9 cellular contexts compared by ENCODE assay signal in the genomic region with DNA sequence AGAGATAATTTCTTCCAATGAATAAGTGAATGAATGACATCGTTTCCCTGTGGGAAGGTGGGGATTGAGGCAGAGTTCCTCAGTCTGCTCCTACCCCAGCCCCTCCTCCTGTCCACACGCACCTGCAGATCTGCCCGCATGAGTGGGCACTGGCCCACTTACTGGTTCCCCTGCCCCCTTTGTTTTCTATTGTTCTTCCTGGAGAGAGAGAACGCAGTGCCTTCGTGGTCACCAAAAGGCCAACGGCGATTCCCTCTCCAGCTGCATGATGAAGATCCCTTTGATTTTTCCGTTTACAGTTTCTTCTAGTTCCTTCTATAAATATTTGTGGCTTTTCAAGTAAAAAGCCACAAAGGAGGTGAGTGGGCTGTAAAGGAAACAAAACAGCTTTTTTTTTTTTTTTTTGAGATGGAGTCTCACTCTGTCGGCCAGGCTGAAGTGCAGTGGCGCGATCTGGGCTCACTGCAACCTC. TPM values are rescaled to one million over a fixed set of nuclear protein-coding genes. Genes with fewer than 3 reads are reported as not detected.
DNase-seq lines count a peak whose midpoint lies in the region; ATAC-seq, FAIRE-seq and TF ChIP-seq lines count a peak whose summit lies in the region.
"Had no signal": no experiment of that assay in that cellular context is flagged by ENCODE, and none has a peak within 500 bp of the region (broad histone marks: within the 10 kb centered on the region; RNA-seq: fewer than 3 reads in every experiment).

No MANE protein-coding gene starts in this region.

- H2AFZ ChIP-seq in endothelial cell of umbilical vein (ENCODE audit: low read depth, low read length) = no peak overlapping the region

- peak; percentile 60 for FAIRE-seq in endothelial cell of umbilical vein (lab: Jason Lieb, UNC)

- H3K36me3 ChIP-seq in endothelial cell of umbilical vein (ENCODE audit: control insufficient read depth in 2 of 2, extremely low read depth in 1 of 2, insufficient read depth in 2 of 2, low read length in 2 of 2) = peaks cover 3 to 4% of the 10 kb centered on the region in 2 experiments
- peaks cover 4 to 23% (median 8%) of the 10 kb centered on the region in 4 donors for H3K36me3 ChIP-seq in stomach
- H3K36me3 ChIP-seq in A673 (ENCODE audit: insufficient read depth, low read length, poor library complexity, severe bottlenecking) = peaks cover 8% of the 10 kb centered on the region

- no peak for TF ChIP-seq EP300 in stomach (IDR thresholded peaks at IDR 0.05)

- H3K27ac ChIP-seq in endothelial cell of umbilical vein (ENCODE audit: insufficient read depth, low read depth, low read length) = no peak overlapping the region
- H3K27ac ChIP-seq in stomach = peak overlapping the region in 4 of 5 donors; percentile 1 to 40 (median 28)
- no peak overlapping the region for H3K27ac ChIP-seq in A673 (ENCODE audit: low read depth, low read length, poor library complexity, severe bottlenecking)

- TF ChIP-seq CTCF in endothelial cell of umbilical vein (IDR thresholded peaks at IDR 0.05; ENCODE audit: extremely low read depth in 1 of 2, insufficient read depth in 1 of 2, low read depth in 1 of 2, low read length in 2 of 2) (no peak), stomach (IDR thresholded peaks at IDR 0.05) (no peak), A673 (conservative IDR thresholded peaks at IDR 0.05; ENCODE audit: low read depth, low read length) (no peak)

- H3K79me2 ChIP-seq in endothelial cell of umbilical vein (ENCODE audit: control insufficient read depth, insufficient read depth, low read length) = no peaks in the 10 kb centered on the region

- no peak overlapping the region for H3K9ac ChIP-seq in endothelial cell of umbilical vein (replicated peaks; ENCODE audit: extremely low read depth, insufficient read depth, low read length)

- H4K20me1 ChIP-seq in endothelial cell of umbilical vein (replicated peaks; ENCODE audit: control insufficient read depth, extremely low read depth, insufficient read depth, low read length) = no peaks in the 10 kb centered on the region

- H3K27me3 ChIP-seq in endothelial cell of umbilical vein (ENCODE audit: control insufficient read depth in 2 of 2, insufficient read depth in 2 of 2, low read length in 2 of 2) (no peaks in the 10 kb centered on the region), stomach (no peaks in the 10 kb centered on the region), A673 (replicated peaks; ENCODE audit: insufficient read depth, low read depth, low read length, poor library complexity) (no peaks in the 10 kb centered on the region)
- H3K27me3 ChIP-seq: dorsolateral prefrontal cortex had no signal

- H3K4me3 ChIP-seq in endothelial cell of umbilical vein (replicated peaks in 1 of 3; ENCODE audit: insufficient read depth in 1 of 3, low read depth in 1 of 3, low read length in 3 of 3) (no peak overlapping the region), stomach (no peak overlapping the region), A673 (ENCODE audit: low read depth, low read length, poor library complexity, severe bottlenecking) (no peak overlapping the region)
- H3K4me3 ChIP-seq: dorsolateral prefrontal cortex had no signal

- peaks cover 16% of the 10 kb centered on the region for H3K4me1 ChIP-seq in endothelial cell of umbilical vein (ENCODE audit: control insufficient read depth, extremely low read depth, insufficient read depth, low read length)
- peaks cover 39 to 80% (median 53%) of the 10 kb centered on the region in 4 donors for H3K4me1 ChIP-seq in stomach
- H3K4me1 ChIP-seq in A673 (ENCODE audit: insufficient read depth, low read length, poor library complexity, severe bottlenecking) = peaks cover 2% of the 10 kb centered on the region

- WGBS in stomach, 5 donors = 35 to 44% (median 41%) methylated on average over 11 of the region's 11 CpGs

- CTCF ChIA-PET in endothelial cell of umbilical vein (lab: Charles Lee) (interaction anchor here (0.7 to 4.2 kb wide), 6 partner anchors 62 to 688 kb away, joined by 3 to 16 read pairs (median 3); a partner anchor contains a TSS), A673 (lab: Charles Lee) (no interaction called here)

- no TSS peak for BruUV-seq in endothelial cell of umbilical vein (replicated peaks; lab: Mats Ljungman, UMichigan)
- BruUV-seq in A673 (replicated peaks; lab: Mats Ljungman, UMichigan) = no TSS peak

- no peak for TF ChIP-seq POLR2A in endothelial cell of umbilical vein (IDR thresholded peaks at IDR 0.05; ENCODE audit: low read depth, low read length)
- TF ChIP-seq POLR2A in stomach (IDR thresholded peaks at IDR 0.05) = no peak

- dilution Hi-C loops in endothelial cell of umbilical vein (cut with MboI; ENCODE audit: extremely low pct_ligation_motif_present, low sequenced_read_pairs) = no loop called here

- H3K4me1 Mint-ChIP-seq in activated T-cell treated with anti-CD3 and anti-CD28 coated beads, Interleukin-2, amount 50 U/mL, for 4 hours (ENCODE audit: low read depth) = peaks cover 32% of the 10 kb centered on the region

- no peaks in the 10 kb centered on the region for H3K9me3 Mint-ChIP-seq in activated T-cell treated with anti-CD3 and anti-CD28 coated beads, Interleukin-2, amount 50 U/mL, for 4 hours

- POLR2A ChIA-PET in endothelial cell of umbilical vein (lab: Charles Lee) = no interaction called here
- POLR2A ChIA-PET in A673 (lab: Charles Lee; ENCODE audit: low non-redundant PET) = no interaction called here

- intact Hi-C loops in endothelial cell of umbilical vein (cut with micrococcal nuclease) = no loop called here
- intact Hi-C loops in stomach (cut with DNase I; ENCODE audit: low total_unique reads) = no loop called here
- intact Hi-C loops in A673 (cut with micrococcal nuclease; ENCODE audit: unreplicated experiment) = no loop called here

- H3K27me3 Mint-ChIP-seq in activated T-cell treated with anti-CD3 and anti-CD28 coated beads, Interleukin-2, amount 50 U/mL, for 4 hours (ENCODE audit: low read depth) = no peaks in the 10 kb centered on the region

- H3K36me3 Mint-ChIP-seq in activated T-cell treated with anti-CD3 and anti-CD28 coated beads, Interleukin-2, amount 50 U/mL, for 4 hours (ENCODE audit: insufficient read depth) = peaks cover 7% of the 10 kb centered on the region

- peak overlapping the region; percentile 36 for H3K4me3 Mint-ChIP-seq in activated T-cell treated with anti-CD3 and anti-CD28 coated beads, Interleukin-2, amount 50 U/mL, for 4 hours

- no peak overlapping the region for H3K4me2 ChIP-seq in endothelial cell of umbilical vein (ENCODE audit: insufficient read depth, low read length)

- no peaks in the 10 kb centered on the region for H3K9me1 ChIP-seq in endothelial cell of umbilical vein (replicated peaks; ENCODE audit: control insufficient read depth, extremely low read depth, insufficient read depth, low read length)

- DNase-seq in activated T-cell treated with anti-CD3 and anti-CD28 coated beads, Interleukin-2, amount 50 U/mL, for 4 hours = no peak
- no peak for DNase-seq in activated T-cell treated with anti-CD3 and anti-CD28 coated beads, Interleukin-2, amount 50 U/mL, for 48 hours
- DNase-seq in OCI-M1 (lab: John Stamatoyannopoulos, UW) (peak; percentile 38), endothelial cell of umbilical vein (ENCODE audit: low read depth, low spot score) (peak; percentile 68), stomach (no peak), inferior parietal cortex (ENCODE audit: extremely low spot score) (no peak), A673 (ENCODE audit: low spot score) (no peak), SHP77 (lab: John Stamatoyannopoulos, UW) (no peak)
- DNase-seq: dorsolateral prefrontal cortex had no signal

- peak; percentile 23 to 28 for ATAC-seq in activated T-cell treated with anti-CD3 and anti-CD28 coated beads, Interleukin-2, amount 50 U/mL, for 4 hours

- H3K9me3 ChIP-seq in endothelial cell of umbilical vein (replicated peaks; ENCODE audit: control insufficient read depth, insufficient read depth, low read length) (no peaks in the 10 kb centered on the region), stomach (no peaks in the 10 kb centered on the region), A673 (ENCODE audit: low read depth, low read length, poor library complexity, severe bottlenecking) (no peaks in the 10 kb centered on the region)

RNA-seq across cellular contexts. Expression of a gene that starts 5.7 kb away (rescaled TPM):
- total RNA-seq in activated T-cell treated with anti-CD3 and anti-CD28 coated beads, Interleukin-2, amount 50 U/mL, for 4 hours = 100 to 1,000 TPM; 137 to 149 (median 141) TPM
- total RNA-seq in endothelial cell of umbilical vein (90.2 and 90.7 TPM in 2 replicates), stomach (100 to 1,000 TPM in 2 of 5 donors, 10 to 100 TPM in 3; 67.0 to 235 (median 97.1) TPM), A673 (2021) (74.9 and 78.2 TPM in 2 replicates)
- polyA plus RNA-seq in endothelial cell of umbilical vein (77.7 and 129 TPM in 2 replicates), stomach (10 to 100 TPM; 29.1 to 42.7 (median 30.2) TPM)
- polyA plus RNA-seq in endothelial cell of umbilical vein (2011; cell fraction: cytosol; rRNA removed) = 67.9 and 72.7 TPM in 2 replicates
- 116 and 150 TPM in 2 replicates for polyA plus RNA-seq in endothelial cell of umbilical vein (2011; cell fraction: nucleus; rRNA removed)
- 58.5 and 71.2 TPM in 2 replicates for polyA plus RNA-seq in endothelial cell of umbilical vein (2012)
- polyA minus RNA-seq in endothelial cell of umbilical vein = 76.5 and 80.5 TPM in 2 replicates
- 58.0 TPM for polyA minus RNA-seq in endothelial cell of umbilical vein (2011; cell fraction: cytosol; rRNA and poly(A)+ RNA removed)
- polyA minus RNA-seq in endothelial cell of umbilical vein (2011; cell fraction: nucleus; rRNA and poly(A)+ RNA removed) = 45.1 and 52.0 TPM in 2 replicates

RNA-seq across cellular contexts. Expression of a gene that starts 11.1 kb away (rescaled TPM):
- 10 to 100 TPM; 66.9 to 91.5 (median 82.5) TPM for total RNA-seq in activated T-cell treated with anti-CD3 and anti-CD28 coated beads, Interleukin-2, amount 50 U/mL, for 4 hours
- 124 and 128 TPM in 2 replicates for total RNA-seq in endothelial cell of umbilical vein
- polyA plus RNA-seq in endothelial cell of umbilical vein = 92.2 and 99.0 TPM in 2 replicates
- polyA plus RNA-seq in endothelial cell of umbilical vein (2011; cell fraction: cytosol; rRNA removed) = 50.0 and 61.0 TPM in 2 replicates
- 193 and 200 TPM in 2 replicates for polyA plus RNA-seq in endothelial cell of umbilical vein (2011; cell fraction: nucleus; rRNA removed)
- polyA plus RNA-seq in endothelial cell of umbilical vein (2012) = 76.9 and 94.3 TPM in 2 replicates
- 88.4 and 92.9 TPM in 2 replicates for polyA minus RNA-seq in endothelial cell of umbilical vein
- 63.0 TPM for polyA minus RNA-seq in endothelial cell of umbilical vein (2011; cell fraction: cytosol; rRNA and poly(A)+ RNA removed)
- polyA minus RNA-seq in endothelial cell of umbilical vein (2011; cell fraction: nucleus; rRNA and poly(A)+ RNA removed) = 58.3 and 65.1 TPM in 2 replicates
- total RNA-seq in stomach = 100 to 1,000 TPM in 1 of 5 donors, 10 to 100 TPM in 4; 42.8 to 114 (median 92.7) TPM
- polyA plus RNA-seq in stomach = 10 to 100 TPM; 25.3 to 34.7 (median 34.4) TPM
- total RNA-seq in A673 (2021) = 68.0 and 77.7 TPM in 2 replicates

RNA-seq across cellular contexts. Expression of a gene that starts 18.5 kb away (rescaled TPM):
- 10 to 100 TPM in 1 of 3 donors, 1 to 10 TPM in 2; 5.9 to 10.8 (median 7.0) TPM for total RNA-seq in activated T-cell treated with anti-CD3 and anti-CD28 coated beads, Interleukin-2, amount 50 U/mL, for 4 hours
- total RNA-seq in endothelial cell of umbilical vein (95.0 and 102 TPM in 2 replicates), stomach (10 to 100 TPM in 1 of 5 donors, 1 to 10 TPM in 2, not detected in 2; 1.8 to 38.1 (median 5.1) TPM), A673 (2021) (not detected in 2 replicates)
- polyA plus RNA-seq in endothelial cell of umbilical vein (173 and 218 TPM in 2 replicates), stomach (1 to 10 TPM; 3.5 to 4.7 (median 4.3) TPM)
- 61.4 and 68.1 TPM in 2 replicates for polyA plus RNA-seq in endothelial cell of umbilical vein (2011; cell fraction: cytosol; rRNA removed)
- polyA plus RNA-seq in endothelial cell of umbilical vein (2011; cell fraction: nucleus; rRNA removed) = 67.4 and 92.8 TPM in 2 replicates
- 42.8 and 49.4 TPM in 2 replicates for polyA plus RNA-seq in endothelial cell of umbilical vein (2012)
- 104 and 130 TPM in 2 replicates for polyA minus RNA-seq in endothelial cell of umbilical vein
- polyA minus RNA-seq in endothelial cell of umbilical vein (2011; cell fraction: cytosol; rRNA and poly(A)+ RNA removed) = not detected
- polyA minus RNA-seq in endothelial cell of umbilical vein (2011; cell fraction: nucleus; rRNA and poly(A)+ RNA removed) = 45.1 and 63.7 TPM in 2 replicates

RNA-seq across cellular contexts. Expression of a gene that starts 57.5 kb away (rescaled TPM):
- 10 to 100 TPM; 10.7 to 20.3 (median 14.8) TPM for total RNA-seq in activated T-cell treated with anti-CD3 and anti-CD28 coated beads, Interleukin-2, amount 50 U/mL, for 4 hours
- total RNA-seq in endothelial cell of umbilical vein (688 and 728 TPM in 2 replicates), stomach (10 to 100 TPM in 4 of 5 donors, 1 to 10 TPM in 1; 4.0 to 58.5 (median 44.3) TPM), A673 (2021) (29.9 and 31.1 TPM in 2 replicates)
- polyA plus RNA-seq in endothelial cell of umbilical vein (338 and 355 TPM in 2 replicates), stomach (10 to 100 TPM; 16.0 to 28.8 (median 21.5) TPM)
- polyA plus RNA-seq in endothelial cell of umbilical vein (2011; cell fraction: cytosol; rRNA removed) = 321 and 356 TPM in 2 replicates
- polyA plus RNA-seq in endothelial cell of umbilical vein (2011; cell fraction: nucleus; rRNA removed) = 246 and 249 TPM in 2 replicates
- 646 and 659 TPM in 2 replicates for polyA plus RNA-seq in endothelial cell of umbilical vein (2012)
- polyA minus RNA-seq in endothelial cell of umbilical vein = 275 and 289 TPM in 2 replicates
- polyA minus RNA-seq in endothelial cell of umbilical vein (2011; cell fraction: cytosol; rRNA and poly(A)+ RNA removed) = 28.9 TPM
- 123 and 127 TPM in 2 replicates for polyA minus RNA-seq in endothelial cell of umbilical vein (2011; cell fraction: nucleus; rRNA and poly(A)+ RNA removed)

Comparison
In these comparisons a context has a peak if more than half of its experiments do, and no peak if none do; other contexts are left out.
1. DNase-seq: peak in OCI-M1 (single experiment) and endothelial cell of umbilical vein (single experiment); none in activated T-cell treated with anti-CD3 and anti-CD28 coated beads, Interleukin-2, amount 50 U/mL, for 4 hours (single experiment), activated T-cell treated with anti-CD3 and anti-CD28 coated beads, Interleukin-2, amount 50 U/mL, for 48 hours (0 of 2), stomach (single experiment), inferior parietal cortex (single experiment), A673 (single experiment) and SHP77 (0 of 2).
2. H3K27ac ChIP-seq: peak in stomach (4 of 5); none in endothelial cell of umbilical vein (single experiment) and A673 (single experiment).